Comparison of ENCODE assay signal across 16 cellular contexts in genomic region chr2:46339676-46340459, GRCh38. TPM values are rescaled to one million over a fixed set of nuclear protein-coding genes. Genes with fewer than 3 reads are reported as not detected.
DNase-seq lines count a peak whose midpoint lies in the region; ATAC-seq and TF ChIP-seq lines count a peak whose summit lies in the region.
"Had no signal": no experiment of that assay in that cellular context is flagged by ENCODE, and none has a peak within 500 bp of the region (broad histone marks: within the 10 kb centered on the region; RNA-seq: fewer than 3 reads in every experiment).

No MANE protein-coding gene starts in this region.

- H3K27ac ChIP-seq in coronary artery: peak overlapping the region; percentile 44 to 84
- H3K27ac ChIP-seq in testis: peak overlapping the region; percentile 3 to 54
- no peak overlapping the region for H3K27ac ChIP-seq in A673 (ENCODE audit: low read depth, low read length, poor library complexity, severe bottlenecking)
- H3K27ac ChIP-seq: VCaP had no signal

- ATAC-seq in HG03196 (IDR thresholded peaks at IDR 0.05; ENCODE audit: unreplicated experiment): no peak
- no peak for ATAC-seq in HG02588 (IDR thresholded peaks at IDR 0.05; ENCODE audit: unreplicated experiment)
- ATAC-seq: GM23338; stimulated activated naive B cell treated with anti-CD40 and anti-IgM and Interleukin-4, amounts not matched to agents 10 μg/mL and 1 μg/mL and 100 μg/mL, for 72 hours had no signal

- BruUV-seq in A673 (replicated peaks; lab: Mats Ljungman, UMichigan): no TSS peak

- intact Hi-C loops in testis (cut with DNase I; ENCODE audit: low total_unique reads) (no loop called here), A673 (cut with micrococcal nuclease; ENCODE audit: unreplicated experiment) (no loop called here)

- no peaks in the 10 kb centered on the region for H3K36me3 ChIP-seq in testis (ENCODE audit: low read depth, missing control alignments)
- H3K36me3 ChIP-seq in A673 (ENCODE audit: insufficient read depth, low read length, poor library complexity, severe bottlenecking): no peaks in the 10 kb centered on the region

- CTCF ChIA-PET in A673 (lab: Charles Lee): no interaction called here

- peaks cover 65% of the 10 kb centered on the region for H3K4me1 ChIP-seq in testis
- H3K4me1 ChIP-seq in A673 (ENCODE audit: insufficient read depth, low read length, poor library complexity, severe bottlenecking): no peaks in the 10 kb centered on the region

- H3K4me3 ChIP-seq in coronary artery (peak overlapping the region; percentile 17), testis (no peak overlapping the region), A673 (ENCODE audit: low read depth, low read length, poor library complexity, severe bottlenecking) (no peak overlapping the region)
- H3K4me3 ChIP-seq: GM23338 had no signal

- peak; percentile 71 to 87 for DNase-seq in NCI-H524 (lab: John Stamatoyannopoulos, UW)
- DNase-seq in coronary artery (ENCODE audit: low spot score): peak; percentile 74
- DNase-seq in left kidney (ENCODE audit: low read depth, low spot score): peak; percentile 65
- peak; percentile 55 for DNase-seq in testis
- no peak for DNase-seq in A673 (ENCODE audit: low spot score)
- no peak for DNase-seq in GM13976 (ENCODE audit: low spot score)
- DNase-seq: CD4-positive, CD25-positive, alpha-beta regulatory T cell; glutamatergic neuron; mesendoderm; NCI-H226; stimulated activated CD4-positive, alpha-beta T cell treated with anti-CD3 and anti-CD28 coated beads, Interleukin-2, amount 100 ng/mL, for 48 hours; stimulated activated naive B cell treated with anti-CD40 and anti-IgM and Interleukin-4, amounts not matched to agents 10 μg/mL and 1 μg/mL and 100 μg/mL, for 72 hours had no signal

- H3K27me3 ChIP-seq in testis (no peaks in the 10 kb centered on the region), A673 (replicated peaks; ENCODE audit: insufficient read depth, low read depth, low read length, poor library complexity) (peaks cover 8% of the 10 kb centered on the region)

- POLR2A ChIA-PET in A673 (lab: Charles Lee; ENCODE audit: low non-redundant PET): no interaction called here

- H3K9me3 ChIP-seq in testis (no peaks in the 10 kb centered on the region), A673 (ENCODE audit: low read depth, low read length, poor library complexity, severe bottlenecking) (no peaks in the 10 kb centered on the region)

- 47 to 55% methylated on average over 11 to 12 of the region's 12 CpGs for WGBS in testis, 2 donors

- TF ChIP-seq POLR2A in testis (IDR thresholded peaks at IDR 0.05): no peak

- TF ChIP-seq CTCF in coronary artery (IDR thresholded peaks at IDR 0.05) (no peak), testis (IDR thresholded peaks at IDR 0.05) (no peak), A673 (conservative IDR thresholded peaks at IDR 0.05; ENCODE audit: low read depth, low read length) (no peak), GM13976 (IDR thresholded peaks at IDR 0.05; ENCODE audit: borderline replicate concordance, control extremely low read depth, extremely low read depth, insufficient read depth, missing control alignments) (no peak)

- in situ Hi-C loops in GM13976 (cut with MboI; ENCODE audit: low sequenced_read_pairs, unreplicated experiment): no loop called here

RNA-seq across cellular contexts. Expression of gene EPAS1, which starts 42.7 kb away (rescaled TPM):
- total RNA-seq in testis (100 to 1,000 TPM; 142 to 158 TPM), A673 (2021) (0.41 and 1.2 TPM in 2 replicates)
- 93.9 TPM for polyA plus RNA-seq in testis (ENCODE audit: insufficient read depth, low read depth, low replicate concordance)

Comparison
In these comparisons a context has a peak if more than half of its experiments do, and no peak if none do; other contexts are left out.
1. DNase-seq: peak in NCI-H524 (2 of 2), coronary artery (single experiment), left kidney (single experiment) and testis (single experiment); none in A673 (single experiment) and GM13976 (single experiment).
2. RNA of gene EPAS1, which starts 42.7 kb away (total RNA-seq): 142 to 158 TPM in testis; 0.41 to 1.2 TPM in A673; every median in the first group is over 10 times any median in the second.